In the genomic region with DNA sequence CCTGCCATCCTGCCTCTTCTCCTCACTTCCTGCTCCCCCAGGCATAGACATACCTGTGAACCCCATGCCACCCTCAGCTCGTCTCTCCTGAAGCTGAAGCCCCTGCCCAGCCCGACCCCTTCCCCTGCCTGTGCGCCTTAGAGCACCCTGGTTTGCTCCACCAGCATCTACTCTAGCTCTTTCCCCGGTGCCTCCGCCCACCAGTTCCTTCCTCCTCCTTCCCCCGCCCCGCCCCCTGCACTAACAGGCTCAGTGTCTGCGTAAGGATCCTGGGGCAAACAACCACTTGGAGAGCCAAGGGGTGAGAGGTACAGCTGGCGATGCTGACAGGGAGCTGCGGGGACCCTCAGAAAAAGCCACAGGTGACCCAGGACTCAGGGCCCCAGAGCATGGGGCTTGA, we compare ENCODE assay signal across 11 cellular contexts. TPM values are rescaled to one million over a fixed set of nuclear protein-coding genes. Genes with fewer than 3 reads are reported as not detected.
DNase-seq lines count a peak whose midpoint lies in the region; ATAC-seq and TF ChIP-seq lines count a peak whose summit lies in the region.
"Had no signal": no experiment of that assay in that cellular context is flagged by ENCODE, and none has a peak within 500 bp of the region (broad histone marks: within the 10 kb centered on the region; RNA-seq: fewer than 3 reads in every experiment).

No MANE protein-coding gene starts in this region.

- CTCF ChIA-PET in activated naive CD4-positive, alpha-beta T cell treated with anti-CD3 and anti-CD28 coated beads, Interleukin-2, amount 10 ng/mL, durations not matched to agents 7 days and 5 days (lab: Charles Lee) = interaction anchor here (0.8 to 6.8 kb wide), 22 partner anchors 9 to 234 kb away, joined by 3 to 82 read pairs (median 6); a partner anchor contains a TSS
- CTCF ChIA-PET in PC-9 (lab: Charles Lee) = interaction anchor here (0.6 to 1.9 kb wide), 3 partner anchors 10 to 108 kb away, joined by 3 to 7 read pairs (median 3); no protein-coding TSS in a partner anchor

- ATAC-seq in HG02678 (IDR thresholded peaks at IDR 0.05; ENCODE audit: unreplicated experiment) = no peak

- H3K27ac ChIP-seq in PC-9 = no peak overlapping the region

- no peaks in the 10 kb centered on the region for H3F3A ChIP-seq in PC-9 (ENCODE audit: insufficient read depth, low read depth)

- H3K27me3 ChIP-seq in PC-9 (ENCODE audit: insufficient read depth, low read depth) = peaks cover 80% of the 10 kb centered on the region

- intact Hi-C loops in PC-9 (cut with micrococcal nuclease; ENCODE audit: unreplicated experiment) = loop anchor here (2.0 to 5.0 kb wide), 3 partner anchors 124 to 498 kb away; a partner anchor contains a TSS

- H3K4me3 Mint-ChIP-seq in activated naive CD4-positive, alpha-beta T cell treated with anti-CD3 and anti-CD28 coated beads, Interleukin-2, amount 10 ng/mL, durations not matched to agents 7 days and 5 days = no peak overlapping the region

- POLR2A ChIA-PET in PC-9 (lab: Charles Lee; ENCODE audit: unreplicated experiment) = no interaction called here

- no peak overlapping the region for H3K4me3 ChIP-seq in PC-9

- TF ChIP-seq CTCF in PC-9 (conservative IDR thresholded peaks at IDR 0.05) = no peak

- H3K4me1 ChIP-seq in PC-9 (replicated peaks; ENCODE audit: insufficient read depth) = no peaks in the 10 kb centered on the region

- H3K27me3 Mint-ChIP-seq in activated naive CD4-positive, alpha-beta T cell treated with anti-CD3 and anti-CD28 coated beads, Interleukin-2, amount 10 ng/mL, durations not matched to agents 7 days and 5 days = peaks cover 44% of the 10 kb centered on the region

- no TSS peak for BruUV-seq in PC-9 (replicated peaks; lab: Mats Ljungman, UMichigan)

- H3K9me3 ChIP-seq in PC-9 (ENCODE audit: insufficient read depth, low read depth) = no peaks in the 10 kb centered on the region

- no peak overlapping the region for H3K27ac Mint-ChIP-seq in activated naive CD4-positive, alpha-beta T cell treated with anti-CD3 and anti-CD28 coated beads, Interleukin-2, amount 10 ng/mL, durations not matched to agents 7 days and 5 days

- H3K9me2 ChIP-seq in PC-9 (ENCODE audit: insufficient read depth) = no peaks in the 10 kb centered on the region

- peak; percentile 3 for DNase-seq in COLO668 (lab: John Stamatoyannopoulos, UW; ENCODE audit: unreplicated experiment)
- DNase-seq in T follicular helper cell (ENCODE audit: low read depth) = peak; percentile 47
- peak; percentile 81 for DNase-seq in activated naive CD4-positive, alpha-beta T cell treated with anti-CD3 and anti-CD28 coated beads, Interleukin-2, amount 10 ng/mL, durations not matched to agents 7 days and 5 days
- peak; percentile 36 to 52 (median 43) for DNase-seq in stimulated activated CD4-positive, alpha-beta T cell treated with anti-CD3 and anti-CD28 coated beads, Interleukin-12 subunit alpha, Interleukin-12 subunit beta, amount 100 ng/mL, for 48 hours (ENCODE audit: low read depth in 2 of 3, low spot score in 1 of 3)
- DNase-seq in ACHN = no peak
- DNase-seq in PC-9 = no peak
- DNase-seq in kidney tubule cell (ENCODE audit: low spot score) = no peak

- peaks cover 15% of the 10 kb centered on the region for H3K4me1 Mint-ChIP-seq in activated naive CD4-positive, alpha-beta T cell treated with anti-CD3 and anti-CD28 coated beads, Interleukin-2, amount 10 ng/mL, durations not matched to agents 7 days and 5 days

- no peaks in the 10 kb centered on the region for H3K36me3 ChIP-seq in PC-9 (ENCODE audit: low read depth)

- no peaks in the 10 kb centered on the region for H3K79me2 ChIP-seq in PC-9 (ENCODE audit: low read depth)

- no peaks in the 10 kb centered on the region for H3K36me3 Mint-ChIP-seq in activated naive CD4-positive, alpha-beta T cell treated with anti-CD3 and anti-CD28 coated beads, Interleukin-2, amount 10 ng/mL, durations not matched to agents 7 days and 5 days

- no peak overlapping the region for H3K4me2 ChIP-seq in PC-9

- H2AFZ ChIP-seq in PC-9 = no peak overlapping the region

- no peaks in the 10 kb centered on the region for H4K20me1 ChIP-seq in PC-9 (ENCODE audit: insufficient read depth)

- no peaks in the 10 kb centered on the region for H3K9me3 Mint-ChIP-seq in activated naive CD4-positive, alpha-beta T cell treated with anti-CD3 and anti-CD28 coated beads, Interleukin-2, amount 10 ng/mL, durations not matched to agents 7 days and 5 days

- in situ Hi-C loops in ACHN (cut with HindIII; ENCODE audit: low pct_ligation_motif_present, low pct_unique_long_range_greater_than_20kb, low sequenced_read_pairs) = no loop called here

RNA-seq across cellular contexts. Expression of a gene that starts 1.9 kb away (rescaled TPM):
- not detected in 2 replicates for total RNA-seq in PC-9 (2021)
- total RNA-seq: fibroblast of villous mesenchyme, NCI-H460, urinary bladder had no signal

RNA-seq across cellular contexts. Expression of a gene that starts 7.6 kb away (rescaled TPM):
- not detected in 2 replicates for total RNA-seq in PC-9 (2021)
- total RNA-seq: fibroblast of villous mesenchyme, NCI-H460, urinary bladder had no signal

RNA-seq across cellular contexts. Expression of a gene that starts 43.2 kb away (rescaled TPM):
- not detected in 2 replicates for total RNA-seq in PC-9 (2021)
- total RNA-seq: fibroblast of villous mesenchyme, NCI-H460 had no signal

Comparison
In these comparisons a context has a peak if more than half of its experiments do, and no peak if none do; other contexts are left out.
1. DNase-seq: peak in COLO668 (single experiment), T follicular helper cell (single experiment), activated naive CD4-positive, alpha-beta T cell treated with anti-CD3 and anti-CD28 coated beads, Interleukin-2, amount 10 ng/mL, durations not matched to agents 7 days and 5 days (single experiment) and stimulated activated CD4-positive, alpha-beta T cell treated with anti-CD3 and anti-CD28 coated beads, Interleukin-12 subunit alpha, Interleukin-12 subunit beta, amount 100 ng/mL, for 48 hours (3 of 3); none in ACHN (single experiment), PC-9 (0 of 2) and kidney tubule cell (single experiment).